Comparison of ENCODE assay signal across 8 cellular contexts in the genomic region with DNA sequence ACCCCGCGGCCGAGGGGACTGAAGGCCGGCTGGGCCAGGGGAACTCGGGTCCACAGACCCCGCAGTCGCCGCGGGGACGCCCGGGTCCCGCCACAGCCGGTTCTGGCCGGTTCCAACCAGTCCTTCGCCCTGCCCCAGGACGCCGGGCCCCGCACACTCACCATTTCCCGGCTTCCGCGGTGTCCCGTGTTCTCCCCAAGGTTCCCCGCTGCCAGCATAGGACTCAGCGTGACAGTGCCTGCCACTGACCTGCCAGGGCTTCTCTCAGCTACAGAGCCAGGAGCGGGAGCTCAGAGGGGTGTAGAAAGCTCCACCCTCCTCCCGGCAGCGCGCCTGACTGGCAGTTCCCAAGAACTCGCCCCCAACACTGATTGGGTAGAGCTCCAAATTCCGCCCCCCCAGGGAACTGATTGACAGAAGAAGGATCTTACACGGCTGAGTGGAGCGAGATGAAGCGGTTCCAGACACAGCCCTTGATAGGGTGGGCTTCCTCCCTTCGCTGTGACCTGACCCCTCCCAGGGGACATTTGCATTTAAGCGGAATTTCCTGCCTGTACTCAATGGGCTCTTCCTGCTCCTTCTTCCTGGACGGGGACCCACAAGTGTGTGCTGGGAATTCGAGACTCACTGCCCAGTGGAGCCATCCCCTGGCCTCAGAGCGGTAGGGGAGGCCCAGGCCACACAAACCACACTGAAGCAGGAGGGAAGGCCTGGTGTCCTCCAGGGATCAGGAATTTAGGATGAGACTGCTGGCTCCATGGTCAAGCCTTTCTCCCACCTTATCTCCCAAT. TPM values are rescaled to one million over a fixed set of nuclear protein-coding genes. Genes with fewer than 3 reads are reported as not detected.
DNase-seq lines count a peak whose midpoint lies in the region; ATAC-seq and TF ChIP-seq lines count a peak whose summit lies in the region.

A gene (minus strand): TSS at position 312 of the 791 bp plus-strand sequence. CDS start 2,052 bp downstream, outside the sequence.

- peak; percentile 62 for TF ChIP-seq CTCF in LNCAP (IDR thresholded peaks at IDR 0.05)
- TF ChIP-seq CTCF in heart right ventricle (IDR thresholded peaks at IDR 0.05), result peak; percentile 50 to 85 (median 68)
- TF ChIP-seq CTCF in type B pancreatic cell (conservative IDR thresholded peaks at IDR 0.05), result peak; percentile 72

- H3K4me1 ChIP-seq in GM23248 (ENCODE audit: insufficient read depth) (peaks cover 6% of the 10 kb centered on the region; the same call in 1 of the 2 replicates), heart right ventricle (peaks cover 0 to 22% (median 16%) of the 10 kb centered on the region in 9 donors)

- H3K4me1 Mint-ChIP-seq in T-cell (peaks cover 23 to 27% (median 24%) of the 10 kb centered on the region in 3 donors), type B pancreatic cell (ENCODE audit: unreplicated experiment) (peaks cover 20% of the 10 kb centered on the region)

- H3K79me2 ChIP-seq in GM23248 (ENCODE audit: insufficient read depth), result peaks cover 6% of the 10 kb centered on the region

- peak; percentile 97 for DNase-seq in EH (ENCODE audit: low read depth)
- peak; percentile 97 for DNase-seq in GM23248
- peak; percentile 60 to 90 (median 78) for DNase-seq in T-cell
- peak; percentile 94 for DNase-seq in amniotic epithelial cell (ENCODE audit: low read depth)
- DNase-seq in heart right ventricle, result peak; percentile 94 to 99
- peak; percentile 99 for DNase-seq in pons (ENCODE audit: low spot score)
- peak; percentile 93 for DNase-seq in type B pancreatic cell (ENCODE audit: extremely low spot score, unreplicated experiment)

- no peaks in the 10 kb centered on the region for H4K20me1 ChIP-seq in GM23248 (ENCODE audit: insufficient read depth)

- H3K9me3 Mint-ChIP-seq in T-cell, result no peaks in the 10 kb centered on the region
- peaks cover 9% of the 10 kb centered on the region for H3K9me3 Mint-ChIP-seq in type B pancreatic cell

- H3K4me3 ChIP-seq in GM23248 (peak within 1 kb of the TSS; percentile 96), heart right ventricle (peak within 1 kb of the TSS; percentile 58 to 97 (median 81))

- peak within 1 kb of the TSS; percentile 71 to 87 for H3K27ac Mint-ChIP-seq in T-cell
- H3K27ac Mint-ChIP-seq in type B pancreatic cell, result peak within 1 kb of the TSS; percentile 96

- H3K27me3 ChIP-seq in GM23248 (replicated peaks; ENCODE audit: insufficient read depth), result no peaks in the 10 kb centered on the region
- H3K27me3 ChIP-seq in heart right ventricle, result no peaks in the 10 kb centered on the region

- intact Hi-C loops in heart right ventricle (cut with DNase I), result loop anchor here in 7 of 10 donors (1.0 to 10.0 kb wide), 10 partner anchors 33 to 171 kb away; a partner anchor contains a TSS

- in situ Hi-C loops in GM23248 (cut with MboI), result no loop called here

- H3K27me3 Mint-ChIP-seq in T-cell, result peaks cover 0 to 6% of the 10 kb centered on the region in 2 donors
- no peaks in the 10 kb centered on the region for H3K27me3 Mint-ChIP-seq in type B pancreatic cell

- peak within 1 kb of the TSS; percentile 97 for H2AFZ ChIP-seq in GM23248

- H3K9me3 ChIP-seq in GM23248 (ENCODE audit: low read depth), result no peaks in the 10 kb centered on the region
- H3K9me3 ChIP-seq in heart right ventricle, result no peaks in the 10 kb centered on the region

- H3K36me3 ChIP-seq in GM23248 (ENCODE audit: low read depth), result no peaks in the 10 kb centered on the region
- no peaks in the 10 kb centered on the region for H3K36me3 ChIP-seq in heart right ventricle

- H3K36me3 Mint-ChIP-seq in T-cell, result peaks cover 4% of the 10 kb centered on the region
- H3K36me3 Mint-ChIP-seq in type B pancreatic cell, result peaks cover 4% of the 10 kb centered on the region

- WGBS in GM23248 (ENCODE audit: low coverage in 1 of 2, low lambda C conversion rate in 2 of 2, missing lambda C conversion rate in 2 of 2), 2 experiments, result 2% methylated on average over 29 to 35 of the region's 38 CpGs
- 0 to 1% methylated on average over 38 of the region's 38 CpGs for WGBS in heart right ventricle, 2 donors

- POLR2A ChIA-PET in T-cell (lab: Charles Lee), result interaction anchor here (0.6 to 0.9 kb wide), 3 partner anchors 32 to 399 kb away, joined by 3 to 8 read pairs (median 4); a partner anchor contains a TSS

- CTCF ChIA-PET in T-cell (lab: Charles Lee), result interaction anchor here in 1 of 2 donors (1.0 to 1.1 kb wide), 2 partner anchors 32 to 35 kb away, joined by 3 to 5 read pairs; a partner anchor contains a TSS

- peak within 1 kb of the TSS; percentile 92 for H3K4me2 ChIP-seq in GM23248 (ENCODE audit: unreplicated experiment)

- H3K9ac ChIP-seq in GM23248, result peak within 1 kb of the TSS; percentile 95

- H3K4me3 Mint-ChIP-seq in T-cell (peak within 1 kb of the TSS; percentile 94 to 95 (median 95)), type B pancreatic cell (peak within 1 kb of the TSS; percentile 99)

- peak within 1 kb of the TSS; percentile 85 for H3K27ac ChIP-seq in GM23248
- H3K27ac ChIP-seq in heart right ventricle, result peak within 1 kb of the TSS; percentile 77 to 96 (median 91)

- ATAC-seq in T-cell (replicated peaks in 1 of 4) (peak; percentile 98 to 99 (median 99)), heart right ventricle (peak; percentile 98 to 99 (median 99))

- no peaks in the 10 kb centered on the region for H3K9me2 ChIP-seq in GM23248 (ENCODE audit: insufficient read depth)

- H3F3A ChIP-seq in GM23248 (ENCODE audit: insufficient read depth), result peaks cover 9% of the 10 kb centered on the region

RNA-seq across cellular contexts. Expression of the gene that starts here (rescaled TPM):
- total RNA-seq in GM23248 (2014; rRNA removed; shearing (Covaris generic)), result 2.1 and 3.6 TPM in 2 replicates
- 0.71 and 1.3 TPM in 2 replicates for polyA plus RNA-seq in GM23248 (2016; fragmentation: Nextera tagmentation; extraction: Ambion mirVana)
- 1 to 10 TPM in 4 of 5 donors, under 1 TPM in 1; 0.98 to 3.8 (median 2.4) TPM for total RNA-seq in T-cell
- 1 to 10 TPM; 2.3 to 6.1 (median 4.0) TPM for total RNA-seq in heart right ventricle
- under 1 TPM; 0.54 to 0.95 TPM for polyA plus RNA-seq in heart right ventricle
- total RNA-seq in type B pancreatic cell (ENCODE audit: low replicate concordance), result 2.4 and 5.1 TPM in 2 replicates

Comparison
In these comparisons a context has a peak if more than half of its experiments do, and no peak if none do; other contexts are left out.
1. Peak in every context shown above with its lines: DNase-seq, ATAC-seq, H3K4me3 ChIP-seq and H3K27ac ChIP-seq.